Comparison of ENCODE assay signal across 8 cellular contexts in the genomic region with DNA sequence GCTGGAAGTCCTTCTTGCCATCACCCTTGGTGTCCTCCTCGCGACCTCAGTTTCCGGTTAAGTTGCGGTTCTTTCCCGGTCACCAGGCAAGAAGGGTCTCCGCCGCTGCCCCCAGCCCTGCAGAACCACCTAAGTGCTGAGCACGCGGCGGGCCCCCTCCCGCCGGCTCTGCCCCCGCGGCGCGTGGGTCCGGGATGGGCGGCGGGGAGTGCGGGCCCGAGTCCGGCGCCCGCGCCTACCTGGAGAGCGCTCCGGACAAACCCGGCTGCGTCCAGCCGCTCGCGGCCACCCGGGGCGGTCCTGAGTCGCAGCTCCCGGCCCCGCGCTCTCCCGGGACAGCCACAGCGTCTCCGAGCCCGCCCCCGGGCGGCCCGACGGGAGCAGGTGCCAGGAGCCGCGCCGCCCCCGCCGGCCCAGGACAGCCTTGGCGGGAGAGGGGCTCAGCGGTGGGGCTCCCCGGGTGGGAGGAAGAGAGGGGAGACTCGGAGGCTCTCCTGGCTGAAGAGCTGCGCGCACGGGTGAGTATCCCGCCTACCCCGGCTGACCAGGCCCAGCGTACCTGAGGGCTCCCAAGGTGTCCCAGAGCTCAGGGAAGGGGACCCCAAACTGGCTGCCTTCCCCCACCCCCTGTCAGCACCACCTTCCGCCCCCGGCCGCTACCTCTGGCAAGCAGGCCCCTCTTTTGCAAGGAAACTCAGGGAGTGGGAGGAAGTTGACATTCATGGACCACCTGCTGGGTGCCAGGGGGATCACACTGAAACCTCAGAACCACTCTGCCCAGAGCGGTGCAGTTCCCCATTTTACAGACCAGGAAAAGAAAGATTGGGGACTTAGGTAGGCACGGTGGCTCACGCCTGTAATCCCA. TPM values are rescaled to one million over a fixed set of nuclear protein-coding genes. Genes with fewer than 3 reads are reported as not detected.
DNase-seq lines count a peak whose midpoint lies in the region; ATAC-seq lines count a peak whose summit lies in the region.

No MANE protein-coding gene starts in this region.

- no peaks in the 10 kb centered on the region for H3K36me3 ChIP-seq in thymus (ENCODE audit: control insufficient read depth, insufficient read depth)
- H3K36me3 ChIP-seq in MG63, result no peaks in the 10 kb centered on the region

- H3K4me1 ChIP-seq in thymus (ENCODE audit: control insufficient read depth, insufficient read depth, low read length), result peaks cover 4% of the 10 kb centered on the region

- H3K36me3 Mint-ChIP-seq in activated T-cell treated with anti-CD3 and anti-CD28 coated beads, Interleukin-2, amount 50 U/mL, for 24 hours (ENCODE audit: low read depth), result no peaks in the 10 kb centered on the region
- H3K36me3 Mint-ChIP-seq in activated naive CD8-positive, alpha-beta T cell, result no peaks in the 10 kb centered on the region
- H3K36me3 Mint-ChIP-seq in immature natural killer cell, result no peaks in the 10 kb centered on the region
- H3K36me3 Mint-ChIP-seq in activated naive CD4-positive, alpha-beta T cell treated with anti-CD3 and anti-CD28 coated beads, Interleukin-2, amount 10 ng/mL, durations not matched to agents 7 days and 5 days, result no peaks in the 10 kb centered on the region

- H3K4me3 Mint-ChIP-seq in activated T-cell treated with anti-CD3 and anti-CD28 coated beads, Interleukin-2, amount 50 U/mL, for 24 hours, result peak overlapping the region; percentile 61
- H3K4me3 Mint-ChIP-seq in activated naive CD8-positive, alpha-beta T cell, result peak overlapping the region; percentile 83
- H3K4me3 Mint-ChIP-seq in immature natural killer cell, result peak overlapping the region in 3 of 5 donors; percentile 27 to 44 (median 27)
- no peak overlapping the region for H3K4me3 Mint-ChIP-seq in activated naive CD4-positive, alpha-beta T cell treated with anti-CD3 and anti-CD28 coated beads, Interleukin-2, amount 10 ng/mL, durations not matched to agents 7 days and 5 days

- no peaks in the 10 kb centered on the region for H3K9me3 Mint-ChIP-seq in activated T-cell treated with anti-CD3 and anti-CD28 coated beads, Interleukin-2, amount 50 U/mL, for 24 hours
- no peaks in the 10 kb centered on the region for H3K9me3 Mint-ChIP-seq in activated naive CD8-positive, alpha-beta T cell (ENCODE audit: low read depth)
- no peaks in the 10 kb centered on the region for H3K9me3 Mint-ChIP-seq in immature natural killer cell
- no peaks in the 10 kb centered on the region for H3K9me3 Mint-ChIP-seq in activated naive CD4-positive, alpha-beta T cell treated with anti-CD3 and anti-CD28 coated beads, Interleukin-2, amount 10 ng/mL, durations not matched to agents 7 days and 5 days

- 2% methylated on average over 67 of the region's 67 CpGs for WGBS in thymus

- H3K4me1 Mint-ChIP-seq in activated T-cell treated with anti-CD3 and anti-CD28 coated beads, Interleukin-2, amount 50 U/mL, for 24 hours (ENCODE audit: low read depth), result peaks cover 10% of the 10 kb centered on the region
- H3K4me1 Mint-ChIP-seq in activated naive CD8-positive, alpha-beta T cell (ENCODE audit: low read depth), result peaks cover 7% of the 10 kb centered on the region
- peaks cover 0 to 4% of the 10 kb centered on the region in 2 donors for H3K4me1 Mint-ChIP-seq in immature natural killer cell
- peaks cover 12% of the 10 kb centered on the region for H3K4me1 Mint-ChIP-seq in activated naive CD4-positive, alpha-beta T cell treated with anti-CD3 and anti-CD28 coated beads, Interleukin-2, amount 10 ng/mL, durations not matched to agents 7 days and 5 days

- no peaks in the 10 kb centered on the region for H3K27me3 ChIP-seq in thymus (ENCODE audit: control insufficient read depth, insufficient read depth)
- H3K27me3 ChIP-seq in MG63, result no peaks in the 10 kb centered on the region

- peak; percentile 37 for DNase-seq in activated T-cell treated with anti-CD3 and anti-CD28 coated beads, Interleukin-2, amount 50 U/mL, for 24 hours
- DNase-seq in activated T-cell treated with anti-CD3 and anti-CD28 coated beads for 4 hours (no peak), immature natural killer cell (no peak), MG63 (no peak)
- no peak for DNase-seq in activated naive CD4-positive, alpha-beta T cell treated with anti-CD3 and anti-CD28 coated beads, Interleukin-2, amount 10 ng/mL, durations not matched to agents 7 days and 5 days

- ATAC-seq in GM18873 (IDR thresholded peaks at IDR 0.05; ENCODE audit: low FRiP score, unreplicated experiment), result no peak

- peak overlapping the region; percentile 67 for H3K4me3 ChIP-seq in thymus (ENCODE audit: low read length)
- H3K4me3 ChIP-seq in MG63, result no peak overlapping the region

- H3K27ac ChIP-seq in thymus (ENCODE audit: low read depth), result no peak overlapping the region

- H3K9me3 ChIP-seq in thymus (ENCODE audit: control insufficient read depth) (no peaks in the 10 kb centered on the region), MG63 (no peaks in the 10 kb centered on the region)

- H3K27ac Mint-ChIP-seq in activated T-cell treated with anti-CD3 and anti-CD28 coated beads, Interleukin-2, amount 50 U/mL, for 24 hours, result no peak overlapping the region
- no peak overlapping the region for H3K27ac Mint-ChIP-seq in activated naive CD8-positive, alpha-beta T cell
- no peak overlapping the region for H3K27ac Mint-ChIP-seq in immature natural killer cell
- no peak overlapping the region for H3K27ac Mint-ChIP-seq in activated naive CD4-positive, alpha-beta T cell treated with anti-CD3 and anti-CD28 coated beads, Interleukin-2, amount 10 ng/mL, durations not matched to agents 7 days and 5 days

- CTCF ChIA-PET in activated naive CD4-positive, alpha-beta T cell treated with anti-CD3 and anti-CD28 coated beads, Interleukin-2, amount 10 ng/mL, durations not matched to agents 7 days and 5 days (lab: Charles Lee), result interaction anchor here (1.5 to 1.6 kb wide), 3 partner anchors 49 to 70 kb away, joined by 3 to 4 read pairs (median 4); no protein-coding TSS in a partner anchor

- H3K27me3 Mint-ChIP-seq in activated T-cell treated with anti-CD3 and anti-CD28 coated beads, Interleukin-2, amount 50 U/mL, for 24 hours, result peaks cover 33% of the 10 kb centered on the region
- peaks cover 2% of the 10 kb centered on the region for H3K27me3 Mint-ChIP-seq in activated naive CD8-positive, alpha-beta T cell
- peaks cover 4 to 7% (median 6%) of the 10 kb centered on the region in 3 donors for H3K27me3 Mint-ChIP-seq in immature natural killer cell (ENCODE audit: low read depth in 3 of 3)
- peaks cover 69% of the 10 kb centered on the region for H3K27me3 Mint-ChIP-seq in activated naive CD4-positive, alpha-beta T cell treated with anti-CD3 and anti-CD28 coated beads, Interleukin-2, amount 10 ng/mL, durations not matched to agents 7 days and 5 days

RNA-seq across cellular contexts. Expression of gene C17orf113, which starts 22.2 kb away (rescaled TPM):
- polyA plus RNA-seq in immature natural killer cell (under 1 TPM in 2 of 3 donors, not detected in 1; 0.19 to 0.21 TPM), thymus (0.84 TPM)
- total RNA-seq in MG63 (2014; rRNA removed; shearing (Covaris generic); ENCODE audit: low replicate concordance), result 0.05 TPM in 1 of 2 replicates, not detected in the other

RNA-seq across cellular contexts. Expression of gene ZNF385C, which starts 25.7 kb away (rescaled TPM):
- polyA plus RNA-seq in immature natural killer cell (under 1 TPM in 1 of 3 donors, not detected in 2; 0.44 TPM), thymus (1.1 TPM)
- total RNA-seq in MG63 (2014; rRNA removed; shearing (Covaris generic); ENCODE audit: low replicate concordance), result not detected in 2 replicates

RNA-seq across cellular contexts. Expression of gene DHX58, which starts 40.0 kb away (rescaled TPM):
- polyA plus RNA-seq in immature natural killer cell, result 10 to 100 TPM in 1 of 3 donors, 1 to 10 TPM in 2; 3.0 to 14.3 (median 9.8) TPM
- polyA plus RNA-seq in thymus, result 42.1 TPM
- total RNA-seq in MG63 (2014; rRNA removed; shearing (Covaris generic); ENCODE audit: low replicate concordance), result 1.0 and 3.2 TPM in 2 replicates

RNA-seq across cellular contexts. Expression of gene KAT2A, which starts 48.6 kb away (rescaled TPM):
- polyA plus RNA-seq in immature natural killer cell (1 to 10 TPM; 2.9 to 4.3 (median 3.5) TPM), thymus (103 TPM)
- 30.5 and 47.4 TPM in 2 replicates for total RNA-seq in MG63 (2014; rRNA removed; shearing (Covaris generic); ENCODE audit: low replicate concordance)

RNA-seq across cellular contexts. Expression of gene HSPB9, which starts 50.0 kb away (rescaled TPM):
- under 1 TPM in 1 of 3 donors, not detected in 2; 0.11 TPM for polyA plus RNA-seq in immature natural killer cell
- polyA plus RNA-seq in thymus, result 0.23 TPM
- not detected in 2 replicates for total RNA-seq in MG63 (2014; rRNA removed; shearing (Covaris generic); ENCODE audit: low replicate concordance)
